16 cellular contexts compared by ENCODE assay signal in the genomic region with DNA sequence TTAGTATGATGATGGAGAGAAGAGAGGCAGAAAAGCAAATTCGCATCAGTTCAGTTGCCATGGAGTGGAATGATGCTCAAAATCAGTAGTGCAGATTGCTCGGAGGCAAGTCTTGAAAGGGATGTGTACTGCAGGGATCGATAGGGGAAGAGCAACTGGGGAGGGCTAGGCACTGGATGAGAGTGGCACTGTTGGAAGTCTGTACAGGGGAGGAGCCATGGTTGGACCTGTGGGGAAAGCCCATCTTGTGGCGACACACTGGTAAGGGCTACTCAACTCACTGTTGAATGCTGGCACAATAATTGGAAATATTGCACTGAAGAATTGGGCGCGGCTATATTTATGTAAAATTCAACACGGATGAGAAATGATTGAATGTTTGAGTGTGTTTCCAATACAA. TPM values are rescaled to one million over a fixed set of nuclear protein-coding genes. Genes with fewer than 3 reads are reported as not detected.
A peak's percentile ranks its signal among the peaks of the same experiment; 100 is the strongest.
DNase-seq lines count a peak whose midpoint lies in the region; ATAC-seq and TF ChIP-seq lines count a peak whose summit lies in the region.
"Had no signal": no experiment of that assay in that cellular context is flagged by ENCODE, and none has a peak within 500 bp of the region (broad histone marks: within the 10 kb centered on the region; RNA-seq: fewer than 3 reads in every experiment).

No MANE protein-coding gene starts in this region.

- TF ChIP-seq POLR2A in ovary (IDR thresholded peaks at IDR 0.05): no peak

- no peaks in the 10 kb centered on the region for H3K36me3 ChIP-seq in left ventricle myocardium inferior
- H3K36me3 ChIP-seq in ovary: no peaks in the 10 kb centered on the region
- H3K36me3 ChIP-seq: upper lobe of left lung had no signal

- H3K9me3 ChIP-seq in left ventricle myocardium inferior (replicated peaks): no peaks in the 10 kb centered on the region
- no peaks in the 10 kb centered on the region for H3K9me3 ChIP-seq in ovary
- H3K9me3 ChIP-seq: upper lobe of left lung had no signal

- 69 to 74% (median 70%) methylated on average over 7 of the region's 7 CpGs for WGBS in ovary, 3 donors

- TF ChIP-seq CTCF in left ventricle myocardium inferior (IDR thresholded peaks at IDR 0.05; ENCODE audit: borderline replicate concordance): no peak
- no peak for TF ChIP-seq CTCF in ovary (IDR thresholded peaks at IDR 0.05)

- no peak for ATAC-seq in GM21786 (IDR thresholded peaks at IDR 0.05; ENCODE audit: unreplicated experiment)

- peak; percentile 3 for DNase-seq in DMS79 treated with DMSO at 0.1 percent for 48 hours (lab: John Stamatoyannopoulos, UW)
- DNase-seq in DMS79 (lab: John Stamatoyannopoulos, UW): no peak
- peak; percentile 14 for DNase-seq in NCI-H510A treated with DMSO at 0.1 percent for 48 hours (lab: John Stamatoyannopoulos, UW)
- no peak for DNase-seq in left ventricle myocardium inferior
- DNase-seq in ovary: no peak
- DNase-seq in NCI-H2196 treated with DMSO at 0.1 percent for 48 hours (lab: John Stamatoyannopoulos, UW; ENCODE audit: unreplicated experiment): no peak
- DNase-seq in activated CD8-positive, alpha-beta memory T cell treated with anti-CD3 and anti-CD28 coated beads, Interleukin-2, amount 50 U/mL, for 4 hours: no peak
- DNase-seq: kidney glomerular epithelial cell had no signal

- H3K4me1 ChIP-seq in left ventricle myocardium inferior (peaks cover 3% of the 10 kb centered on the region), ovary (ENCODE audit: insufficient read depth) (no peaks in the 10 kb centered on the region)
- H3K4me1 ChIP-seq: upper lobe of left lung had no signal

- intact Hi-C loops in left ventricle myocardium inferior (cut with micrococcal nuclease): no loop called here
- intact Hi-C loops in ovary (cut with DNase I): no loop called here

- peak overlapping the region; percentile 87 for H3K27ac ChIP-seq in left ventricle myocardium inferior (replicated peaks)
- no peak overlapping the region for H3K27ac ChIP-seq in ovary
- H3K27ac ChIP-seq: 22Rv1, upper lobe of left lung, VCaP had no signal

- no peak for TF ChIP-seq EP300 in ovary (IDR thresholded peaks at IDR 0.05)

- H3K4me3 ChIP-seq in left ventricle myocardium inferior: peak overlapping the region; percentile 72
- peak overlapping the region; percentile 21 for H3K4me3 ChIP-seq in ovary

- H3K27me3 ChIP-seq in left ventricle myocardium inferior (ENCODE audit: low read depth) (no peaks in the 10 kb centered on the region), ovary (no peaks in the 10 kb centered on the region)

RNA-seq across cellular contexts. Expression of a gene that starts 1.2 kb away (rescaled TPM):
- total RNA-seq in left ventricle myocardium inferior (29.3 TPM), ovary (10 to 100 TPM in 5 of 7 donors, 1 to 10 TPM in 2; 3.7 to 23.8 (median 12.6) TPM)
- 10 to 100 TPM in 1 of 2 donors, 1 to 10 TPM in 1; 6.8 to 14.0 TPM for polyA plus RNA-seq in ovary
- total RNA-seq: bronchial epithelial cell had no signal

RNA-seq across cellular contexts. Expression of a gene that starts 54.2 kb away (rescaled TPM):
- total RNA-seq in left ventricle myocardium inferior: 7.0 TPM
- total RNA-seq in ovary: 10 to 100 TPM in 1 of 7 donors, 1 to 10 TPM in 5, under 1 TPM in 1; 0.98 to 17.4 (median 5.5) TPM
- polyA plus RNA-seq in ovary: 10 to 100 TPM in 1 of 2 donors, 1 to 10 TPM in 1; 5.1 to 11.1 TPM
- total RNA-seq: bronchial epithelial cell, glomerular endothelial cell, M059J, mononuclear cell had no signal

Comparison
In these comparisons a context has a peak if more than half of its experiments do, and no peak if none do; other contexts are left out.
1. DNase-seq: peak in DMS79 treated with DMSO at 0.1 percent for 48 hours (single experiment) and NCI-H510A treated with DMSO at 0.1 percent for 48 hours (single experiment); none in DMS79 (single experiment), left ventricle myocardium inferior (single experiment), ovary (0 of 5), NCI-H2196 treated with DMSO at 0.1 percent for 48 hours (single experiment) and activated CD8-positive, alpha-beta memory T cell treated with anti-CD3 and anti-CD28 coated beads, Interleukin-2, amount 50 U/mL, for 4 hours (single experiment).